7 cellular contexts compared by ENCODE assay signal in genomic region chr19:13102666-13103584, GRCh38. TPM values are rescaled to one million over a fixed set of nuclear protein-coding genes. Genes with fewer than 3 reads are reported as not detected.
A peak's percentile ranks its signal among the peaks of the same experiment; 100 is the strongest.
DNase-seq lines count a peak whose midpoint lies in the region; ATAC-seq, FAIRE-seq and TF ChIP-seq lines count a peak whose summit lies in the region.

Gene LYL1, minus strand, starts transcription at chr19:13102858. Its CDS starts 1,687 bp downstream, at chr19:13101171.

- no peak for TF ChIP-seq POLR2A in GM12891 (IDR thresholded peaks at IDR 0.05; ENCODE audit: low read depth, low read length)

- peaks cover 15% of the 10 kb centered on the region for H3K36me3 Mint-ChIP-seq in memory B cell

- H3K27ac ChIP-seq in HEK293 (ENCODE audit: extremely low read depth, low read depth, low read length) (no peak within 1 kb of the TSS), tibial artery (peak within 1 kb of the TSS; percentile 75 to 80)

- peaks cover 0 to 38% of the 10 kb centered on the region in 2 experiments; a peak in 2 of 3 replicates for H3K36me3 ChIP-seq in HEK293 (ENCODE audit: control insufficient read depth in 2 of 2, insufficient read depth in 1 of 2, low read length in 2 of 2)
- peaks cover 0 to 20% (median 11%) of the 10 kb centered on the region in 3 donors for H3K36me3 ChIP-seq in tibial artery

- ATAC-seq in memory B cell (ENCODE audit: low read depth) = peak; percentile 65
- no peak for ATAC-seq in HG03457 (IDR thresholded peaks at IDR 0.05; ENCODE audit: unreplicated experiment)

- H3K9me3 ChIP-seq in HEK293 (ENCODE audit: control insufficient read depth, insufficient read depth, low read depth, low read length) = no peaks in the 10 kb centered on the region
- H3K9me3 ChIP-seq in tibial artery = no peaks in the 10 kb centered on the region

- H3K9me3 Mint-ChIP-seq in memory B cell = no peaks in the 10 kb centered on the region

- POLR2A ChIA-PET in HEK293 (lab: Yijun Ruan, JAX) = no interaction called here

- H3K4me3 ChIP-seq in HEK293 (ENCODE audit: low read depth, low read length) (no peak within 1 kb of the TSS), tibial artery (peak within 1 kb of the TSS; percentile 41 to 48)

- H3K27ac Mint-ChIP-seq in memory B cell = peak within 1 kb of the TSS; percentile 92

- H3K27me3 ChIP-seq in tibial artery = no peaks in the 10 kb centered on the region

- peak within 1 kb of the TSS; percentile 95 for H3K4me3 Mint-ChIP-seq in memory B cell

- peaks cover 42% of the 10 kb centered on the region for H3K4me1 Mint-ChIP-seq in memory B cell

- H3K27me3 Mint-ChIP-seq in memory B cell = no peaks in the 10 kb centered on the region

- intact Hi-C loops in tibial artery (cut with DNase I; ENCODE audit: low total_unique reads) = no loop called here

- CTCF ChIA-PET in HEK293 (lab: Yijun Ruan, JAX) = no interaction called here

- peak; percentile 94 for FAIRE-seq in GM12891 (lab: Jason Lieb, UNC)

- DNase-seq in GM12891 (ENCODE audit: insufficient read length, low spot score) (no peak), SIG-M5 (lab: John Stamatoyannopoulos, UW) (peak; percentile 52), dermis microvascular lymphatic vessel endothelial cell (ENCODE audit: low read depth in 2 of 2) (peak; percentile 90 to 98), memory B cell (ENCODE audit: low spot score in 2 of 2) (peak; percentile 80 to 86), tibial artery (peak; percentile 77 to 86)

- H3K4me1 ChIP-seq in HEK293 (ENCODE audit: control insufficient read depth, insufficient read depth, low read length) (no peaks in the 10 kb centered on the region), tibial artery (peaks cover 0 to 43% (median 30%) of the 10 kb centered on the region in 4 donors)

- TF ChIP-seq CTCF in HEK293 (tag by site-specific recombination; IDR thresholded peaks at IDR 0.05) (no peak), tibial artery (IDR thresholded peaks at IDR 0.05) (peak in 1 of 2 experiments; percentile 16)

TF ChIP-seq in GM12891, 5 proteins besides CTCF, POLR2A, EP300 and RAD21:
- TF ChIP-seq POU2F2 (IDR thresholded peaks at IDR 0.05; ENCODE audit: low read depth, low read length) (0 out of 2 replicates have a peak, but pooled peaks have one; percentile 59), PAX5 (IDR thresholded peaks at IDR 0.05; ENCODE audit: insufficient read depth, low read length, severe bottlenecking) (no peak), SPI1 (IDR thresholded peaks at IDR 0.05; ENCODE audit: low read depth, low read length) (peak; percentile 93), POLR2AphosphoS5 (IDR thresholded peaks at IDR 0.05; ENCODE audit: low read depth, low read length) (0 out of 2 replicates have a peak, but pooled peaks have one; percentile 35), TAF1 (IDR thresholded peaks at IDR 0.05; ENCODE audit: low read depth, low read length) (no peak)

TF ChIP-seq in HEK293, 187 proteins besides CTCF, POLR2A, EP300 and RAD21:
- TF ChIP-seq OSR2 (tag by site-specific recombination; IDR thresholded peaks at IDR 0.05) = no peak
- no peak for TF ChIP-seq BCL11B (tag by site-specific recombination; IDR thresholded peaks at IDR 0.05; ENCODE audit: low read depth)
- TF ChIP-seq ZNF341 (tag by site-specific recombination; IDR thresholded peaks at IDR 0.05; ENCODE audit: low read depth) = peak; percentile 51; the same call in 1 of the 2 replicates
- no peak for TF ChIP-seq ZNF169 (tag by site-specific recombination; IDR thresholded peaks at IDR 0.05)
- TF ChIP-seq SALL2 (tag by site-specific recombination; IDR thresholded peaks at IDR 0.05; ENCODE audit: borderline replicate concordance) = no peak
- no peak for TF ChIP-seq REST (tag by site-specific recombination; IDR thresholded peaks at IDR 0.05)
- TF ChIP-seq OVOL3 (tag by site-specific recombination; IDR thresholded peaks at IDR 0.05) = no peak
TF ChIP-seq in HEK293: peak in this region for 1.

RNA-seq across cellular contexts. Expression of gene LYL1, which starts in this region (rescaled TPM):
- polyA plus RNA-seq in GM12891 (2012; ENCODE audit: low read depth, missing spikeins) = 5.6 TPM
- total RNA-seq in dermis microvascular lymphatic vessel endothelial cell = 25.4 and 43.5 TPM in 2 replicates
